Comparison of ENCODE assay signal across 19 cellular contexts in genomic region chr9:133740891-133741290, GRCh38.
"Had no signal": no experiment of that assay in that cellular context is flagged by ENCODE, and none has a peak within 500 bp of the region (broad histone marks: within the 10 kb centered on the region; RNA-seq: fewer than 3 reads in every experiment).

No MANE protein-coding gene starts in this region.

- H3K27ac ChIP-seq: adrenal gland, thoracic aorta had no signal

- H3K9me3 ChIP-seq: adrenal gland, thoracic aorta had no signal

- H3K27me3 ChIP-seq: adrenal gland had no signal

- H3K4me3 ChIP-seq: adrenal gland, smooth muscle cell, thoracic aorta had no signal

- H3K4me1 ChIP-seq: adrenal gland had no signal

- H3K36me3 ChIP-seq: adrenal gland, thoracic aorta had no signal

- DNase-seq: activated CD4-positive, alpha-beta T cell treated with anti-CD3 and anti-CD28 coated beads for 1 hour; activated naive CD4-positive, alpha-beta T cell; activated T-cell treated with anti-CD3 and anti-CD28 coated beads, Interleukin-2, amount 50 U/mL, for 1 hour; cortex of kidney; mammary epithelial cell; midbrain; stimulated activated CD4-positive, alpha-beta T cell treated with anti-CD3 and anti-CD28 coated beads, Interleukin-15, amount 100 ng/mL, for 24 hours; stimulated activated CD4-positive, alpha-beta T cell treated with anti-CD3 and anti-CD28 coated beads, Interleukin-2, amount 100 ng/mL, for 48 hours; stimulated activated CD8-positive, alpha-beta memory T cell treated with anti-CD3 and anti-CD28 coated beads, Interleukin-4, amount 100 ng/mL, for 48 hours; stimulated activated naive B cell treated with anti-CD40 and anti-IgM and Interleukin-4, amounts not matched to agents 10 μg/mL and 1 μg/mL and 100 μg/mL, for 72 hours; T-cell; T-helper 9 cell had no signal

- H3K27ac Mint-ChIP-seq: activated naive CD8-positive, alpha-beta T cell; nephron; stimulated activated naive B cell treated with anti-CD40 and anti-IgM and Interleukin-4, amounts not matched to agents 10 μg/mL and 1 μg/mL and 100 μg/mL, for 72 hours; T-cell had no signal

- H3K36me3 Mint-ChIP-seq: stimulated activated naive B cell treated with anti-CD40 and anti-IgM and Interleukin-4, amounts not matched to agents 10 μg/mL and 1 μg/mL and 100 μg/mL, for 72 hours; T-cell had no signal

- H3K4me1 Mint-ChIP-seq: central memory CD8-positive, alpha-beta T cell had no signal

- ATAC-seq: sciatic nerve; stimulated activated naive B cell treated with anti-CD40 and anti-IgM and Interleukin-4, amounts not matched to agents 10 μg/mL and 1 μg/mL and 100 μg/mL, for 72 hours; T-cell had no signal

- H3K4me3 Mint-ChIP-seq: activated naive CD8-positive, alpha-beta T cell; central memory CD8-positive, alpha-beta T cell; nephron; stimulated activated naive B cell treated with anti-CD40 and anti-IgM and Interleukin-4, amounts not matched to agents 10 μg/mL and 1 μg/mL and 100 μg/mL, for 72 hours; T-cell had no signal

- H3K9me3 Mint-ChIP-seq: central memory CD8-positive, alpha-beta T cell; stimulated activated naive B cell treated with anti-CD40 and anti-IgM and Interleukin-4, amounts not matched to agents 10 μg/mL and 1 μg/mL and 100 μg/mL, for 72 hours; T-cell had no signal
